ENCODE assay signal across 20 cellular contexts in the genomic region with DNA sequence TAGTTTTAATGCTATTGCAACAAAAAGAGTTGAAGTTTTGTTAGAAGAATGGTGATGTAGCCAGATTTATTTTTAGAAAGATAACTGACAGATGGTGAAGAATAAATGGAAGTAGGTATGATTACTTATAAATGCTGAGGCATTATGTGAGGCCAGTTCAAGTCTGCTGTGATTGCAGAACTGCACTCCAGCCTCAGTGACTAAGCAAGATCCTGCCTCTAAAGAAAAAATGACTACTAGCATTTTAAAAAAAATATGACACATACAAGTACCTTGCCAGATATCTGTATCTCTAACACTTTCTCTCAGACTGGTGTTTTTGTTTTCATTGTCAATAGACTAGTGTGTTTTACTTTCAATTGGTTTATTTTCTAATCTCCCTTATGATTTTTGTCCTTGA.
A peak's percentile ranks its signal among the peaks of the same experiment; 100 is the strongest.
DNase-seq lines count a peak whose midpoint lies in the region.
"Had no signal": no experiment of that assay in that cellular context is flagged by ENCODE, and none has a peak within 500 bp of the region (broad histone marks: within the 10 kb centered on the region; RNA-seq: fewer than 3 reads in every experiment).

No MANE protein-coding gene starts in this region.

- no peaks in the 10 kb centered on the region for H3K27me3 ChIP-seq in adipocyte (replicated peaks; ENCODE audit: control insufficient read depth, insufficient read depth, low read length)
- H3K27me3 ChIP-seq: BLaER1 treated with 17β-estradiol and CSF1 and Interleukin-3, amounts not matched to agents 10 nM and 100 nM; esophagus squamous epithelium; heart left ventricle had no signal

- no peaks in the 10 kb centered on the region for H3K36me3 ChIP-seq in adipocyte (ENCODE audit: control insufficient read depth, insufficient read depth, low read length, severe bottlenecking)
- H3K36me3 ChIP-seq: BLaER1 treated with 17β-estradiol and CSF1 and Interleukin-3, amounts not matched to agents 10 nM and 100 nM; esophagus squamous epithelium; heart left ventricle had no signal

- peak; percentile 0 for DNase-seq in GM04503 (ENCODE audit: low read depth)
- DNase-seq in adipocyte (ENCODE audit: low read depth): peak; percentile 54
- peak; percentile 60 for DNase-seq in fibroblast of gingiva (ENCODE audit: low read depth)
- peak; percentile 3 for DNase-seq in non-pigmented ciliary epithelial cell (ENCODE audit: low read depth)
- DNase-seq in posterior cingulate gyrus: no peak
- no peak for DNase-seq in SHP77 (lab: John Stamatoyannopoulos, UW)
- no peak for DNase-seq in NCI-H1930 (lab: John Stamatoyannopoulos, UW)
- DNase-seq: activated CD8-positive, alpha-beta memory T cell treated with anti-CD3 and anti-CD28 coated beads, Interleukin-2, amount 50 U/mL, for 4 hours; activated naive CD8-positive, alpha-beta T cell treated with anti-CD3 and anti-CD28 coated beads for 36 hours; effector memory CD4-positive, alpha-beta T cell; esophagus squamous epithelium; H7; heart left ventricle; Karpas-422; naive thymus-derived CD8-positive, alpha-beta T cell; NCI-H1048; NCI-H1694 treated with DMSO at 0.1 percent for 48 hours; NCI-H526; stimulated activated CD4-positive, alpha-beta T cell treated with anti-CD3 and anti-CD28 coated beads, Interleukin-2, amount 100 ng/mL, for 48 hours had no signal

- H3K4me1 ChIP-seq in adipocyte (ENCODE audit: control insufficient read depth, insufficient read depth, low read length): peaks cover 9% of the 10 kb centered on the region
- H3K4me1 ChIP-seq: BLaER1 treated with 17β-estradiol and CSF1 and Interleukin-3, amounts not matched to agents 10 nM and 100 nM; heart left ventricle had no signal

- intact Hi-C loops in posterior cingulate gyrus (cut with DNase I): no loop called here

- no peaks in the 10 kb centered on the region for H3K9me3 ChIP-seq in adipocyte (ENCODE audit: control insufficient read depth, low read length)
- H3K9me3 ChIP-seq: esophagus squamous epithelium had no signal

- no peak overlapping the region for H3K4me3 ChIP-seq in adipocyte (ENCODE audit: low read length)
- H3K4me3 ChIP-seq: BLaER1 treated with 17β-estradiol and CSF1 and Interleukin-3, amounts not matched to agents 10 nM and 100 nM; esophagus squamous epithelium; heart left ventricle had no signal

- H3K9ac ChIP-seq in adipocyte (ENCODE audit: low read length): no peak overlapping the region
- H3K9ac ChIP-seq: BLaER1 treated with 17β-estradiol and CSF1 and Interleukin-3, amounts not matched to agents 10 nM and 100 nM had no signal

Comparison
In these comparisons a context has a peak if more than half of its experiments do, and no peak if none do; other contexts are left out.
1. DNase-seq: peak in GM04503 (single experiment), adipocyte (single experiment), fibroblast of gingiva (single experiment) and non-pigmented ciliary epithelial cell (single experiment); none in posterior cingulate gyrus (0 of 10), SHP77 (0 of 2) and NCI-H1930 (0 of 2).